17 cellular contexts compared by ENCODE assay signal in genomic region chr15:78453447-78453846, GRCh38. TPM values are rescaled to one million over a fixed set of nuclear protein-coding genes. Genes with fewer than 3 reads are reported as not detected.
A peak's percentile ranks its signal among the peaks of the same experiment; 100 is the strongest.
DNase-seq lines count a peak whose midpoint lies in the region; ATAC-seq and TF ChIP-seq lines count a peak whose summit lies in the region.
"Had no signal": no experiment of that assay in that cellular context is flagged by ENCODE, and none has a peak within 500 bp of the region (broad histone marks: within the 10 kb centered on the region; RNA-seq: fewer than 3 reads in every experiment).

No MANE protein-coding gene starts in this region.

- peak; percentile 82 for DNase-seq in CD1c-positive myeloid dendritic cell (ENCODE audit: extremely low spot score)
- peak; percentile 86 for DNase-seq in Karpas-422
- DNase-seq in T-helper 17 cell = no peak
- DNase-seq in mesothelial cell of epicardium (ENCODE audit: low spot score in 2 of 2, unreplicated experiment in 2 of 2) = no peak
- no peak for DNase-seq in stimulated activated CD4-positive, alpha-beta T cell treated with anti-CD3 and anti-CD28 coated beads, Interleukin-2, amount 100 ng/mL, for 24 hours
- no peak for DNase-seq in dorsolateral prefrontal cortex
- DNase-seq in 8988T = no peak
- DNase-seq in NCI-H1417 (lab: John Stamatoyannopoulos, UW) = no peak
- DNase-seq: activated CD4-positive, alpha-beta memory T cell treated with anti-CD3 and anti-CD28 coated beads, Interleukin-2, amount 10 ng/mL, durations not matched to agents 7 days and 5 days; activated naive CD4-positive, alpha-beta T cell treated with anti-CD3 and anti-CD28 coated beads, Interleukin-2, amount 10 ng/mL, durations not matched to agents 7 days and 5 days; NCI-H2081; PC-3; stimulated activated CD4-positive, alpha-beta T cell treated with anti-CD3 and anti-CD28 coated beads, Interleukin-4, amount 100 ng/mL, for 1 hour; stomach had no signal

- TF ChIP-seq CTCF in mesothelial cell of epicardium (IDR thresholded peaks at IDR 0.05; ENCODE audit: unreplicated experiment) (no peak), dorsolateral prefrontal cortex (IDR thresholded peaks at IDR 0.05 in 54 of 56, conservative IDR thresholded peaks at IDR 0.05 in 2 of 56; ENCODE audit: low read depth in 1 of 56, partially characterized antibody in 56 of 56) (no peak)

- H3K4me1 ChIP-seq in Karpas-422 (ENCODE audit: low read length) = peaks cover 52% of the 10 kb centered on the region

- H4K20me1 ChIP-seq in Karpas-422 (ENCODE audit: insufficient read depth, low read depth, low read length) = peaks cover 24% of the 10 kb centered on the region

- peaks cover 55% of the 10 kb centered on the region for H3K4me1 Mint-ChIP-seq in T-helper 17 cell
- peaks cover 79% of the 10 kb centered on the region for H3K4me1 Mint-ChIP-seq in mesothelial cell of epicardium

- H3K27me3 Mint-ChIP-seq in T-helper 17 cell (no peaks in the 10 kb centered on the region), mesothelial cell of epicardium (ENCODE audit: low read depth) (no peaks in the 10 kb centered on the region)
- H3K27me3 Mint-ChIP-seq: activated CD4-positive, alpha-beta memory T cell treated with anti-CD3 and anti-CD28 coated beads, Interleukin-2, amount 10 ng/mL, durations not matched to agents 7 days and 5 days; activated naive CD4-positive, alpha-beta T cell treated with anti-CD3 and anti-CD28 coated beads, Interleukin-2, amount 10 ng/mL, durations not matched to agents 7 days and 5 days; IgD-negative memory B cell had no signal

- H3K27ac Mint-ChIP-seq in T-helper 17 cell = peak overlapping the region; percentile 90
- H3K27ac Mint-ChIP-seq in mesothelial cell of epicardium = peak overlapping the region; percentile 84
- H3K27ac Mint-ChIP-seq: activated CD4-positive, alpha-beta memory T cell treated with anti-CD3 and anti-CD28 coated beads, Interleukin-2, amount 10 ng/mL, durations not matched to agents 7 days and 5 days; activated naive CD4-positive, alpha-beta T cell treated with anti-CD3 and anti-CD28 coated beads, Interleukin-2, amount 10 ng/mL, durations not matched to agents 7 days and 5 days; T-helper 1 cell treated with Interleukin-12 subunit alpha and Interleukin-12 subunit beta and Interleukin-4 antibody, amounts not matched to agents 30 μg/mL and 1 μg/mL, for 36 hours had no signal

- H3K9me3 ChIP-seq in Karpas-422 (ENCODE audit: low read length) (no peaks in the 10 kb centered on the region), T-helper 17 cell (ENCODE audit: control insufficient read depth, low read length, poor library complexity, severe bottlenecking) (no peaks in the 10 kb centered on the region)
- H3K9me3 ChIP-seq: stomach had no signal

- H3K4me2 ChIP-seq in Karpas-422 (ENCODE audit: low read depth, low read length, poor library complexity, severe bottlenecking) = peak overlapping the region; percentile 64

- H3K9me3 Mint-ChIP-seq in mesothelial cell of epicardium = no peaks in the 10 kb centered on the region
- H3K9me3 Mint-ChIP-seq: activated CD4-positive, alpha-beta memory T cell treated with anti-CD3 and anti-CD28 coated beads, Interleukin-2, amount 10 ng/mL, durations not matched to agents 7 days and 5 days; activated naive CD4-positive, alpha-beta T cell treated with anti-CD3 and anti-CD28 coated beads, Interleukin-2, amount 10 ng/mL, durations not matched to agents 7 days and 5 days; IgD-negative memory B cell; T-helper 1 cell treated with Interleukin-12 subunit alpha and Interleukin-12 subunit beta and Interleukin-4 antibody, amounts not matched to agents 30 μg/mL and 1 μg/mL, for 36 hours had no signal

- no peaks in the 10 kb centered on the region for H3K9me2 ChIP-seq in Karpas-422 (replicated peaks; ENCODE audit: insufficient read depth, low read length)

- H3K27ac ChIP-seq in Karpas-422 (ENCODE audit: low read length) (peak overlapping the region; percentile 77), dorsolateral prefrontal cortex (no peak overlapping the region)
- H3K27ac ChIP-seq: C4-2B, stomach had no signal

- no peak for ATAC-seq in T-helper 17 cell
- ATAC-seq: PC-3 had no signal

- H3K36me3 ChIP-seq in Karpas-422 (ENCODE audit: insufficient read depth, low read length) = peaks cover 27% of the 10 kb centered on the region; the same call in 1 of the 2 replicates
- H3K36me3 ChIP-seq: stomach had no signal

- peak overlapping the region; percentile 22; the same call in 1 of the 2 replicates for H3K9ac ChIP-seq in Karpas-422 (ENCODE audit: low read length)

- H3K79me2 ChIP-seq in Karpas-422 (ENCODE audit: low read length) = peaks cover 100% of the 10 kb centered on the region

- peaks cover 2% of the 10 kb centered on the region for H3K36me3 Mint-ChIP-seq in T-helper 17 cell (ENCODE audit: low read depth)
- peaks cover 3% of the 10 kb centered on the region for H3K36me3 Mint-ChIP-seq in mesothelial cell of epicardium

- H3K27me3 ChIP-seq in Karpas-422 (ENCODE audit: low read length) (no peaks in the 10 kb centered on the region), dorsolateral prefrontal cortex (no peaks in the 10 kb centered on the region)
- H3K27me3 ChIP-seq: stomach had no signal

- peak overlapping the region; percentile 42; the same call in 1 of the 2 replicates for H3K4me3 ChIP-seq in Karpas-422 (ENCODE audit: low read length)
- no peak overlapping the region for H3K4me3 ChIP-seq in dorsolateral prefrontal cortex
- H3K4me3 ChIP-seq: stomach had no signal

- no peak overlapping the region for H2AFZ ChIP-seq in Karpas-422 (ENCODE audit: low read length)

- H3K4me3 Mint-ChIP-seq in T-helper 17 cell (peak overlapping the region; percentile 73), mesothelial cell of epicardium (no peak overlapping the region)
- H3K4me3 Mint-ChIP-seq: activated CD4-positive, alpha-beta memory T cell treated with anti-CD3 and anti-CD28 coated beads, Interleukin-2, amount 10 ng/mL, durations not matched to agents 7 days and 5 days; activated naive CD4-positive, alpha-beta T cell treated with anti-CD3 and anti-CD28 coated beads, Interleukin-2, amount 10 ng/mL, durations not matched to agents 7 days and 5 days; T-helper 1 cell treated with Interleukin-12 subunit alpha and Interleukin-12 subunit beta and Interleukin-4 antibody, amounts not matched to agents 30 μg/mL and 1 μg/mL, for 36 hours had no signal

- intact Hi-C loops in dorsolateral prefrontal cortex (cut with DNase I) = no loop called here

RNA-seq across cellular contexts. Expression of gene IREB2, which starts 15.4 kb away (rescaled TPM):
- total RNA-seq in Karpas-422 (2014; rRNA removed; shearing (Covaris generic); ENCODE audit: low replicate concordance) = 25.1 and 36.2 TPM in 2 replicates
- total RNA-seq in T-helper 17 cell (10 to 100 TPM; 51.9 to 56.3 TPM), mesothelial cell of epicardium (84.9 to 105 TPM (median 90.1 TPM) in 3 replicates), dorsolateral prefrontal cortex (10 to 100 TPM; 33.8 to 90.3 (median 60.4) TPM)

RNA-seq across cellular contexts. Expression of gene HYKK, which starts 53.9 kb away (rescaled TPM):
- total RNA-seq in Karpas-422 (2014; rRNA removed; shearing (Covaris generic); ENCODE audit: low replicate concordance) = 0.47 and 1.2 TPM in 2 replicates
- total RNA-seq in T-helper 17 cell = 1 to 10 TPM; 1.1 to 2.0 TPM
- 5.6 to 7.0 TPM (median 6.0 TPM) in 3 replicates for total RNA-seq in mesothelial cell of epicardium
- total RNA-seq in dorsolateral prefrontal cortex = 10 to 100 TPM in 2 of 120 experiments, 1 to 10 TPM in 118; 2.2 to 11.8 (median 6.6) TPM

Comparison
In these comparisons a context has a peak if more than half of its experiments do, and no peak if none do; other contexts are left out.
1. DNase-seq: peak in CD1c-positive myeloid dendritic cell (single experiment) and Karpas-422 (single experiment); none in T-helper 17 cell (0 of 3), mesothelial cell of epicardium (0 of 2), stimulated activated CD4-positive, alpha-beta T cell treated with anti-CD3 and anti-CD28 coated beads, Interleukin-2, amount 100 ng/mL, for 24 hours (0 of 2), dorsolateral prefrontal cortex (0 of 10), 8988T (single experiment) and NCI-H1417 (0 of 3).